ENCODE assay signal across 2 cellular contexts in genomic region chr12:69309461-69309860, GRCh38.
TF ChIP-seq lines count a peak whose summit lies in the region.

No MANE protein-coding gene starts in this region.

TF ChIP-seq in IMR-90, 13 proteins besides CTCF, POLR2A, EP300 and RAD21:
- TF ChIP-seq CHD1 (IDR thresholded peaks at IDR 0.05; ENCODE audit: low read depth, low read length) (no peak), NFE2L2 (IDR thresholded peaks at IDR 0.05; ENCODE audit: low read depth, low read length) (no peak), MAZ (IDR thresholded peaks at IDR 0.05; ENCODE audit: borderline replicate concordance, low read depth, low read length) (no peak), FOS (IDR thresholded peaks at IDR 0.05; ENCODE audit: low read depth, low read length) (no peak), RFX5 (IDR thresholded peaks at IDR 0.05; ENCODE audit: low read depth, low read length) (no peak), ELK1 (IDR thresholded peaks at IDR 0.05; ENCODE audit: borderline replicate concordance, low read depth, low read length) (no peak), RCOR1 (IDR thresholded peaks at IDR 0.05; ENCODE audit: insufficient replicate concordance, low read length) (no peak), USF2 (IDR thresholded peaks at IDR 0.05; ENCODE audit: low read depth, low read length) (no peak), CEBPB (IDR thresholded peaks at IDR 0.05; ENCODE audit: low read depth, low read length) (no peak), MXI1 (IDR thresholded peaks at IDR 0.05; ENCODE audit: borderline replicate concordance, low read depth, low read length) (no peak), BHLHE40 (IDR thresholded peaks at IDR 0.05; ENCODE audit: low read depth, low read length) (no peak), SMC3 (IDR thresholded peaks at IDR 0.05; ENCODE audit: low read depth, low read length) (no peak), MAFK (IDR thresholded peaks at IDR 0.05; ENCODE audit: low read depth, low read length) (no peak)

TF ChIP-seq in K562, 482 proteins besides CTCF, POLR2A, EP300 and RAD21:
- TF ChIP-seq ZNF398 (CRISPR knock-in tag; IDR thresholded peaks at IDR 0.05) (no peak), HMBOX1 (IDR thresholded peaks at IDR 0.05) (peak; percentile 56), ZNF639 (CRISPR knock-in tag; conservative IDR thresholded peaks at IDR 0.05 in 1 of 2, IDR thresholded peaks at IDR 0.05 in 1 of 2) (no peak)
